11 cellular contexts compared by ENCODE assay signal in genomic region chr6:20203561-20204528, GRCh38. TPM values are rescaled to one million over a fixed set of nuclear protein-coding genes. Genes with fewer than 3 reads are reported as not detected.
A peak's percentile ranks its signal among the peaks of the same experiment; 100 is the strongest.
DNase-seq lines count a peak whose midpoint lies in the region; ATAC-seq and TF ChIP-seq lines count a peak whose summit lies in the region.
"Had no signal": no experiment of that assay in that cellular context is flagged by ENCODE, and none has a peak within 500 bp of the region (broad histone marks: within the 10 kb centered on the region; RNA-seq: fewer than 3 reads in every experiment).

No MANE protein-coding gene starts in this region.

- no peak for DNase-seq in Right ventricle myocardium inferior (ENCODE audit: missing footprints)
- DNase-seq in cardiac septum (ENCODE audit: low spot score), result no peak
- DNase-seq in WTC11 (ENCODE audit: low spot score), result no peak
- DNase-seq in right cardiac atrium, result no peak
- DNase-seq in NCI-H345 (lab: John Stamatoyannopoulos, UW), result no peak
- no peak for DNase-seq in chondrocyte (ENCODE audit: low spot score)
- DNase-seq: activated naive CD8-positive, alpha-beta T cell treated with anti-CD3 and anti-CD28 coated beads, Interleukin-2, amount 10 ng/mL, durations not matched to agents 7 days and 5 days; C1 segment of cervical spinal cord; NCI-H524 had no signal

- H3K27ac Mint-ChIP-seq in WTC11 (peak overlapping the region; percentile 54), chondrocyte (ENCODE audit: unreplicated experiment) (no peak overlapping the region)
- H3K27ac Mint-ChIP-seq: activated naive CD8-positive, alpha-beta T cell treated with anti-CD3 and anti-CD28 coated beads, Interleukin-2, amount 10 ng/mL, durations not matched to agents 7 days and 5 days had no signal

- no peaks in the 10 kb centered on the region for H3K27me3 ChIP-seq in right cardiac atrium (ENCODE audit: control insufficient read depth, insufficient read depth)

- peak overlapping the region; percentile 50 for H3K27ac ChIP-seq in right cardiac atrium (ENCODE audit: low read length)
- peak overlapping the region; percentile 33 for H3K27ac ChIP-seq in urinary bladder (ENCODE audit: low read depth)

- H3K9me3 ChIP-seq in right cardiac atrium (ENCODE audit: control insufficient read depth, low read length), result no peaks in the 10 kb centered on the region

- H3K4me3 Mint-ChIP-seq in WTC11, result no peak overlapping the region
- H3K4me3 Mint-ChIP-seq in chondrocyte (ENCODE audit: unreplicated experiment), result no peak overlapping the region
- H3K4me3 Mint-ChIP-seq: activated naive CD8-positive, alpha-beta T cell treated with anti-CD3 and anti-CD28 coated beads, Interleukin-2, amount 10 ng/mL, durations not matched to agents 7 days and 5 days had no signal

- H3K9me3 Mint-ChIP-seq in WTC11 (no peaks in the 10 kb centered on the region), chondrocyte (ENCODE audit: low read depth) (no peaks in the 10 kb centered on the region)
- H3K9me3 Mint-ChIP-seq: activated naive CD8-positive, alpha-beta T cell treated with anti-CD3 and anti-CD28 coated beads, Interleukin-2, amount 10 ng/mL, durations not matched to agents 7 days and 5 days had no signal

- 59% methylated on average over 8 of the region's 8 CpGs for WGBS in right cardiac atrium
- WGBS in urinary bladder, result 44% methylated on average over 8 of the region's 8 CpGs

- intact Hi-C loops in Right ventricle myocardium inferior (cut with DNase I), result no loop called here
- intact Hi-C loops in cardiac septum (cut with DNase I), result no loop called here
- intact Hi-C loops in right cardiac atrium (cut with DNase I), result loop anchor here in 1 of 4 donors (10.0 kb wide), 1 partner anchor 79 kb away; no protein-coding TSS in a partner anchor

- POLR2A ChIA-PET in WTC11 (lab: Charles Lee), result no interaction called here

- ATAC-seq in Right ventricle myocardium inferior (peak; percentile 30), WTC11 (peak; percentile 57), right cardiac atrium (peak in 1 of 2 donors; percentile 20), HG02571 (IDR thresholded peaks at IDR 0.05; ENCODE audit: unreplicated experiment) (no peak)

- H3K4me1 Mint-ChIP-seq in WTC11, result peaks cover 54% of the 10 kb centered on the region
- H3K4me1 Mint-ChIP-seq in chondrocyte (ENCODE audit: low read depth), result no peaks in the 10 kb centered on the region

- TF ChIP-seq CTCF in WTC11 (IDR thresholded peaks at IDR 0.05), result no peak
- TF ChIP-seq CTCF in chondrocyte (IDR thresholded peaks at IDR 0.05), result no peak

- CTCF ChIA-PET in WTC11 (lab: Charles Lee), result interaction anchor here (0.6 to 1.4 kb wide), 2 partner anchors 77 to 269 kb away, joined by 3 to 4 read pairs; no protein-coding TSS in a partner anchor

- H3K36me3 ChIP-seq in urinary bladder (ENCODE audit: insufficient read depth), result no peaks in the 10 kb centered on the region

- no peak overlapping the region for H3K4me3 ChIP-seq in right cardiac atrium (ENCODE audit: low read length)
- no peak overlapping the region for H3K4me3 ChIP-seq in urinary bladder (ENCODE audit: low read depth, low read length)

- H3K27me3 Mint-ChIP-seq in WTC11 (ENCODE audit: low read depth), result no peaks in the 10 kb centered on the region
- no peaks in the 10 kb centered on the region for H3K27me3 Mint-ChIP-seq in chondrocyte (ENCODE audit: low read depth)
- H3K27me3 Mint-ChIP-seq: activated naive CD8-positive, alpha-beta T cell treated with anti-CD3 and anti-CD28 coated beads, Interleukin-2, amount 10 ng/mL, durations not matched to agents 7 days and 5 days had no signal

- H3K36me3 Mint-ChIP-seq in WTC11 (no peaks in the 10 kb centered on the region), chondrocyte (ENCODE audit: low read depth) (no peaks in the 10 kb centered on the region)

- peaks cover 4% of the 10 kb centered on the region for H3K4me1 ChIP-seq in right cardiac atrium (ENCODE audit: control insufficient read depth, insufficient read depth, low read length)
- no peaks in the 10 kb centered on the region for H3K4me1 ChIP-seq in urinary bladder (ENCODE audit: insufficient read depth)

TF ChIP-seq in WTC11, 78 proteins besides CTCF, POLR2A, EP300 and RAD21:
- TF ChIP-seq ZNF263 (CRISPR knock-in tag; IDR thresholded peaks at IDR 0.05; ENCODE audit: low read depth) (no peak), ZNF317 (CRISPR knock-in tag; IDR thresholded peaks at IDR 0.05; ENCODE audit: borderline replicate concordance, low read depth) (no peak), SMAD3 (CRISPR knock-in tag; IDR thresholded peaks at IDR 0.05; ENCODE audit: borderline replicate concordance) (no peak), FOXP4 (CRISPR knock-in tag; IDR thresholded peaks at IDR 0.05) (no peak), NR3C1 (CRISPR knock-in tag; conservative IDR thresholded peaks at IDR 0.05; ENCODE audit: low read depth) (no peak), ESRRA (CRISPR knock-in tag; IDR thresholded peaks at IDR 0.05; ENCODE audit: borderline replicate concordance) (no peak)
- TF ChIP-seq, protein P1, sequence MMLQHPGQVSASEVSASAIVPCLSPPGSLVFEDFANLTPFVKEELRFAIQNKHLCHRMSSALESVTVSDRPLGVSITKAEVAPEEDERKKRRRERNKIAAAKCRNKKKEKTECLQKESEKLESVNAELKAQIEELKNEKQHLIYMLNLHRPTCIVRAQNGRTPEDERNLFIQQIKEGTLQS (CRISPR knock-in tag; conservative IDR thresholded peaks at IDR 0.05), result no peak
- TF ChIP-seq, protein P2, sequence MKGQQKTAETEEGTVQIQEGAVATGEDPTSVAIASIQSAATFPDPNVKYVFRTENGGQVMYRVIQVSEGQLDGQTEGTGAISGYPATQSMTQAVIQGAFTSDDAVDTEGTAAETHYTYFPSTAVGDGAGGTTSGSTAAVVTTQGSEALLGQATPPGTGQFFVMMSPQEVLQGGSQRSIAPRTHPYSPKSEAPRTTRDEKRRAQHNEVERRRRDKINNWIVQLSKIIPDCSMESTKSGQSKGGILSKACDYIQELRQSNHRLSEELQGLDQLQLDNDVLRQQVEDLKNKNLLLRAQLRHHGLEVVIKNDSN (CRISPR knock-in tag; IDR thresholded peaks at IDR 0.05), result no peak

RNA-seq across cellular contexts. Expression of gene MBOAT1, which starts 8.4 kb away (rescaled TPM):
- total RNA-seq in Right ventricle myocardium inferior, result 5.3 TPM
- 2.4 TPM for total RNA-seq in cardiac septum
- total RNA-seq in WTC11 (2021), result 16.3 to 22.9 TPM (median 16.5 TPM) in 3 replicates
- total RNA-seq in right cardiac atrium, result 1 to 10 TPM; 6.1 to 9.2 (median 7.0) TPM
- polyA plus RNA-seq in right cardiac atrium, result 3.0 TPM
- total RNA-seq in urinary bladder, result 30.3 TPM
- 9.2 TPM for polyA plus RNA-seq in urinary bladder
- total RNA-seq in chondrocyte, result 1.1 to 2.9 TPM (median 1.2 TPM) in 3 replicates
